Comparison of ENCODE assay signal across 9 cellular contexts in genomic region chr14:99945732-99946651, GRCh38.
DNase-seq lines count a peak whose midpoint lies in the region; ATAC-seq and TF ChIP-seq lines count a peak whose summit lies in the region.
"Had no signal": no experiment of that assay in that cellular context is flagged by ENCODE, and none has a peak within 500 bp of the region (broad histone marks: within the 10 kb centered on the region; RNA-seq: fewer than 3 reads in every experiment).

No MANE protein-coding gene starts in this region.

- no peak for TF ChIP-seq EP300 in gastroesophageal sphincter (IDR thresholded peaks at IDR 0.05)

- intact Hi-C loops in sciatic nerve (cut with DNase I) = no loop called here

- H3K9me3 ChIP-seq in HUES6 (ENCODE audit: control insufficient read depth, insufficient read depth, low read depth, low read length) (no peaks in the 10 kb centered on the region), gastroesophageal sphincter (no peaks in the 10 kb centered on the region)
- H3K9me3 ChIP-seq: ascending aorta had no signal

- no peaks in the 10 kb centered on the region for H3K27me3 ChIP-seq in HUES6 (ENCODE audit: control insufficient read depth, insufficient read depth, low read length)
- H3K27me3 ChIP-seq in gastroesophageal sphincter = peaks cover 3% of the 10 kb centered on the region
- H3K27me3 ChIP-seq: ascending aorta had no signal

- TF ChIP-seq CTCF in gastroesophageal sphincter (IDR thresholded peaks at IDR 0.05) = no peak

- peaks cover 7% of the 10 kb centered on the region for H3K27me3 Mint-ChIP-seq in activated naive CD8-positive, alpha-beta T cell

- ATAC-seq in sciatic nerve = peak; percentile 9
- ATAC-seq in HG02840 (IDR thresholded peaks at IDR 0.05; ENCODE audit: low FRiP score, unreplicated experiment) = no peak
- no peak for ATAC-seq in gastroesophageal sphincter

- H3K27ac Mint-ChIP-seq in activated naive CD8-positive, alpha-beta T cell = no peak overlapping the region

- peaks cover 15% of the 10 kb centered on the region for H3K4me1 ChIP-seq in HUES6 (ENCODE audit: control insufficient read depth, insufficient read depth, low read length)
- peaks cover 0 to 32% (median 0%) of the 10 kb centered on the region in 3 donors for H3K4me1 ChIP-seq in gastroesophageal sphincter

- DNase-seq in SKM-1 treated with dmso at 0.1 percent for 144 hours (lab: John Stamatoyannopoulos, UW; ENCODE audit: unreplicated experiment) (peak; percentile 11), SKM-1 (lab: John Stamatoyannopoulos, UW; ENCODE audit: unreplicated experiment) (no peak), sciatic nerve (ENCODE audit: low spot score) (no peak), Kasumi-1 (lab: John Stamatoyannopoulos, UW) (no peak)

- H3K27ac ChIP-seq in HUES6 (ENCODE audit: low read depth, low read length) (no peak overlapping the region), gastroesophageal sphincter (no peak overlapping the region)
- H3K27ac ChIP-seq: ascending aorta had no signal

- 48 to 63% methylated on average over 6 to 9 of the region's 17 CpGs for WGBS in gastroesophageal sphincter (ENCODE audit: low coverage in 1 of 2), 2 donors

- no peaks in the 10 kb centered on the region for H3K36me3 Mint-ChIP-seq in activated naive CD8-positive, alpha-beta T cell

- H3K4me1 Mint-ChIP-seq in activated naive CD8-positive, alpha-beta T cell (ENCODE audit: low read depth) = peaks cover 4% of the 10 kb centered on the region

- H3K36me3 ChIP-seq in HUES6 (ENCODE audit: control insufficient read depth, insufficient read depth, low read length) (0 out of 2 replicates have a peak, but pooled peaks cover 6% of the 10 kb centered on the region), gastroesophageal sphincter (peaks cover 0 to 33% of the 10 kb centered on the region in 2 donors)

- TF ChIP-seq POLR2A in gastroesophageal sphincter (IDR thresholded peaks at IDR 0.05) = no peak

- no peak overlapping the region for H3K9ac ChIP-seq in HUES6 (ENCODE audit: low read length)

- H3K4me3 ChIP-seq in HUES6 (ENCODE audit: low read depth, low read length) = peak overlapping the region; percentile 47; the same call in 1 of the 2 replicates
- H3K4me3 ChIP-seq in gastroesophageal sphincter = no peak overlapping the region
- H3K4me3 ChIP-seq: ascending aorta had no signal

- no peaks in the 10 kb centered on the region for H3K9me3 Mint-ChIP-seq in activated naive CD8-positive, alpha-beta T cell (ENCODE audit: low read depth)

- H3K4me3 Mint-ChIP-seq in activated naive CD8-positive, alpha-beta T cell = peak overlapping the region; percentile 83
